Comparison of ENCODE assay signal across 8 cellular contexts in genomic region chr17:73343168-73343634, GRCh38. TPM values are rescaled to one million over a fixed set of nuclear protein-coding genes. Genes with fewer than 3 reads are reported as not detected.
A peak's percentile ranks its signal among the peaks of the same experiment; 100 is the strongest.
DNase-seq lines count a peak whose midpoint lies in the region; ATAC-seq and TF ChIP-seq lines count a peak whose summit lies in the region.

No MANE protein-coding gene starts in this region.

- peaks cover 64% of the 10 kb centered on the region for H3K4me1 Mint-ChIP-seq in osteocyte (ENCODE audit: unreplicated experiment)

- H3K27me3 ChIP-seq in BLaER1 (no peaks in the 10 kb centered on the region), NT2/D1 (ENCODE audit: insufficient read depth, insufficient read length) (no peaks in the 10 kb centered on the region)

- peak; percentile 80 for DNase-seq in NT2/D1 (ENCODE audit: low read depth, low spot score)
- DNase-seq in fibroblast of the conjunctiva (ENCODE audit: low read depth): peak; percentile 92
- DNase-seq in osteocyte (ENCODE audit: extremely low spot score, unreplicated experiment): peak; percentile 89
- no peak for DNase-seq in COLO668 (lab: John Stamatoyannopoulos, UW; ENCODE audit: unreplicated experiment)
- DNase-seq in NCI-H748 (lab: John Stamatoyannopoulos, UW; ENCODE audit: unreplicated experiment): no peak

- H3K9me3 ChIP-seq in BLaER1: no peaks in the 10 kb centered on the region
- no peaks in the 10 kb centered on the region for H3K9me3 ChIP-seq in NT2/D1 (ENCODE audit: insufficient read depth, low read length)

- ATAC-seq in GM18867 (IDR thresholded peaks at IDR 0.05; ENCODE audit: unreplicated experiment) (no peak), HG03460 (IDR thresholded peaks at IDR 0.05; ENCODE audit: unreplicated experiment) (no peak)

- peak overlapping the region; percentile 49 for H3K4me2 ChIP-seq in BLaER1

- H3K9ac ChIP-seq in BLaER1 (no peak overlapping the region), NT2/D1 (ENCODE audit: insufficient read length, low read depth) (peak overlapping the region; percentile 74)

- H3K4me3 Mint-ChIP-seq in osteocyte (ENCODE audit: unreplicated experiment): peak overlapping the region; percentile 44

- H3K27ac ChIP-seq in BLaER1: peak overlapping the region; percentile 28; the same call in 1 of the 2 replicates

- H3K27me3 Mint-ChIP-seq in osteocyte (ENCODE audit: unreplicated experiment): no peaks in the 10 kb centered on the region

- H3K36me3 ChIP-seq in BLaER1 (peaks cover 10% of the 10 kb centered on the region; the same call in 1 of the 2 replicates), NT2/D1 (ENCODE audit: insufficient read depth, insufficient read length, low read length) (no peaks in the 10 kb centered on the region)

- H3K4me3 ChIP-seq in BLaER1: no peak overlapping the region
- no peak overlapping the region for H3K4me3 ChIP-seq in NT2/D1 (ENCODE audit: insufficient read length, low read depth)

- no peaks in the 10 kb centered on the region for H4K20me1 ChIP-seq in BLaER1

- TF ChIP-seq CTCF in osteocyte (IDR thresholded peaks at IDR 0.05): no peak

- H3K9me3 Mint-ChIP-seq in osteocyte (ENCODE audit: unreplicated experiment): no peaks in the 10 kb centered on the region

- H3K4me1 ChIP-seq in BLaER1 (peaks cover 16% of the 10 kb centered on the region), NT2/D1 (ENCODE audit: insufficient read depth, insufficient read length) (peaks cover 35% of the 10 kb centered on the region)

- H3K27ac Mint-ChIP-seq in osteocyte (ENCODE audit: unreplicated experiment): peak overlapping the region; percentile 75

- H3K36me3 Mint-ChIP-seq in osteocyte (ENCODE audit: unreplicated experiment): no peaks in the 10 kb centered on the region

RNA-seq across cellular contexts. Expression of gene CDC42EP4, which starts 31.4 kb away (rescaled TPM):
- 32.0 and 32.7 TPM in 2 replicates for total RNA-seq in osteocyte

Comparison
In these comparisons a context has a peak if more than half of its experiments do, and no peak if none do; other contexts are left out.
1. DNase-seq: peak in NT2/D1 (single experiment), fibroblast of the conjunctiva (single experiment) and osteocyte (single experiment); none in COLO668 (single experiment) and NCI-H748 (single experiment).